ENCODE assay signal across 9 cellular contexts in the genomic region with DNA sequence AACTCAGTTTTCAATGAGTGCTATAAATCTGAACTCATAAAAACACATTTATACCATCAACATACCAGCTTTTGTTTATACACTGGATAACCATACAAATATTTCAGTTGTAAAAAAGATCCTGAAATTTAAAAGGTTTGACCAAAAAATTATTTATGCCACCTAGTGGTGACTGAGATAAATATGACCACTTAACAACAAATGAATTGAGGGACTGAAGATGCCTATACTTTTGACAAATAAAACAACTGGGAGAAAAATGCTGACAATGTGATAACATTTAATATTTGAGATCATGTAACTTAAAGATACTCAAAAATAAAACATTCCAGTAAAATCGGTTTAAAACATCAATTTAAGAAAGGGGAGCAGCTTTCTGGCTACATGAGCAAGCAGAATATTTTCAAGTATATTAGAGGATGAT. TPM values are rescaled to one million over a fixed set of nuclear protein-coding genes. Genes with fewer than 3 reads are reported as not detected.
DNase-seq lines count a peak whose midpoint lies in the region; ATAC-seq, FAIRE-seq and TF ChIP-seq lines count a peak whose summit lies in the region.
"Had no signal": no experiment of that assay in that cellular context is flagged by ENCODE, and none has a peak within 500 bp of the region (broad histone marks: within the 10 kb centered on the region; RNA-seq: fewer than 3 reads in every experiment).

No MANE protein-coding gene starts in this region.

- TF ChIP-seq POLR2A in spleen (IDR thresholded peaks at IDR 0.05) = no peak

- WGBS in spleen, 5 donors = 11 to 14% (median 12%) methylated on average over 1 of the region's 1 CpG

- TF ChIP-seq CTCF in AG10803 (conservative IDR thresholded peaks at IDR 0.05; ENCODE audit: low read length) = peak; percentile 62
- peak; percentile 18 for TF ChIP-seq CTCF in foreskin fibroblast (IDR thresholded peaks at IDR 0.05; ENCODE audit: low read depth, low read length)
- peak in 9 of 11 experiments; percentile 24 to 65 (median 55) for TF ChIP-seq CTCF in spleen (IDR thresholded peaks at IDR 0.05 in 8 of 11, conservative IDR thresholded peaks at IDR 0.05 in 3 of 11)

- intact Hi-C loops in spleen (cut with DNase I; ENCODE audit: low total_unique reads) = loop anchor here (10.0 kb wide), 1 partner anchor 237 kb away; a partner anchor contains a TSS
- intact Hi-C loops in posterior vena cava (cut with DNase I) = no loop called here

- peak; percentile 44 for DNase-seq in AG10803 (ENCODE audit: low read depth)
- no peak for DNase-seq in GM19239 (ENCODE audit: insufficient read length, low spot score)
- peak; percentile 23 to 59 for DNase-seq in foreskin fibroblast
- no peak for DNase-seq in spleen
- DNase-seq in posterior vena cava (ENCODE audit: low spot score) = no peak

- H3K36me3 ChIP-seq in spleen = peaks cover 0 to 93% (median 57%) of the 10 kb centered on the region in 6 donors

- H3K4me3 ChIP-seq in AG10803 (ENCODE audit: low read length) = no peak overlapping the region
- H3K4me3 ChIP-seq in foreskin fibroblast (ENCODE audit: low read depth in 1 of 2, low read length in 2 of 2) = no peak overlapping the region
- H3K4me3 ChIP-seq in spleen = no peak overlapping the region

- H3K27ac ChIP-seq in spleen = no peak overlapping the region
- H3K27ac ChIP-seq: epithelial cell of prostate had no signal

- no peaks in the 10 kb centered on the region for H3K27me3 ChIP-seq in spleen (replicated peaks in 1 of 7)

- ATAC-seq in SK-N-SH treated with all-trans-retinoic acid at 6 μM for 48 hours = peak; percentile 48; the same call in 2 of the 3 replicates
- ATAC-seq in HG02981 (IDR thresholded peaks at IDR 0.05; ENCODE audit: unreplicated experiment) = no peak
- ATAC-seq in HG03432 (IDR thresholded peaks at IDR 0.05; ENCODE audit: unreplicated experiment) = no peak

- peak; percentile 92 for FAIRE-seq in GM19239 (lab: Jason Lieb, UNC)

- no peaks in the 10 kb centered on the region for H3K9me3 ChIP-seq in spleen

- H3K4me1 ChIP-seq in spleen = peaks cover 0 to 11% (median 0%) of the 10 kb centered on the region in 6 donors

TF ChIP-seq in SK-N-SH treated with all-trans-retinoic acid at 6 μM for 48 hours, 23 proteins besides CTCF, POLR2A, EP300 and RAD21:
- no peak for TF ChIP-seq ARNTL (CRISPR knock-in tag; IDR thresholded peaks at IDR 0.05; ENCODE audit: borderline replicate concordance, low read depth)
- no peak for TF ChIP-seq GLIS3 (CRISPR knock-in tag; IDR thresholded peaks at IDR 0.05)
- TF ChIP-seq, protein P1, sequence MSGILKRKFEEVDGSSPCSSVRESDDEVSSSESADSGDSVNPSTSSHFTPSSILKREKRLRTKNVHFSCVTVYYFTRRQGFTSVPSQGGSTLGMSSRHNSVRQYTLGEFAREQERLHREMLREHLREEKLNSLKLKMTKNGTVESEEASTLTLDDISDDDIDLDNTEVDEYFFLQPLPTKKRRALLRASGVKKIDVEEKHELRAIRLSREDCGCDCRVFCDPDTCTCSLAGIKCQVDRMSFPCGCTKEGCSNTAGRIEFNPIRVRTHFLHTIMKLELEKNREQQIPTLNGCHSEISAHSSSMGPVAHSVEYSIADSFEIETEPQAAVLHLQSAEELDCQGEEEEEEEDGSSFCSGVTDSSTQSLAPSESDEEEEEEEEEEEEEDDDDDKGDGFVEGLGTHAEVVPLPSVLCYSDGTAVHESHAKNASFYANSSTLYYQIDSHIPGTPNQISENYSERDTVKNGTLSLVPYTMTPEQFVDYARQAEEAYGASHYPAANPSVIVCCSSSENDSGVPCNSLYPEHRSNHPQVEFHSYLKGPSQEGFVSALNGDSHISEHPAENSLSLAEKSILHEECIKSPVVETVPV (CRISPR knock-in tag; IDR thresholded peaks at IDR 0.05) = no peak
- TF ChIP-seq, protein P2, sequence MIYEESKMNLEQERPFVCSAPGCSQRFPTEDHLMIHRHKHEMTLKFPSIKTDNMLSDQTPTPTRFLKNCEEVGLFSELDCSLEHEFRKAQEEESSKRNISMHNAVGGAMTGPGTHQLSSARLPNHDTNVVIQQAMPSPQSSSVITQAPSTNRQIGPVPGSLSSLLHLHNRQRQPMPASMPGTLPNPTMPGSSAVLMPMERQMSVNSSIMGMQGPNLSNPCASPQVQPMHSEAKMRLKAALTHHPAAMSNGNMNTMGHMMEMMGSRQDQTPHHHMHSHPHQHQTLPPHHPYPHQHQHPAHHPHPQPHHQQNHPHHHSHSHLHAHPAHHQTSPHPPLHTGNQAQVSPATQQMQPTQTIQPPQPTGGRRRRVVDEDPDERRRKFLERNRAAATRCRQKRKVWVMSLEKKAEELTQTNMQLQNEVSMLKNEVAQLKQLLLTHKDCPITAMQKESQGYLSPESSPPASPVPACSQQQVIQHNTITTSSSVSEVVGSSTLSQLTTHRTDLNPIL (CRISPR knock-in tag; IDR thresholded peaks at IDR 0.05; ENCODE audit: low read depth) = no peak
- no peak for TF ChIP-seq RARB (CRISPR knock-in tag; IDR thresholded peaks at IDR 0.05)
- TF ChIP-seq ZNF565 (CRISPR knock-in tag; conservative IDR thresholded peaks at IDR 0.05; ENCODE audit: low read depth) = no peak
- TF ChIP-seq, protein P3, sequence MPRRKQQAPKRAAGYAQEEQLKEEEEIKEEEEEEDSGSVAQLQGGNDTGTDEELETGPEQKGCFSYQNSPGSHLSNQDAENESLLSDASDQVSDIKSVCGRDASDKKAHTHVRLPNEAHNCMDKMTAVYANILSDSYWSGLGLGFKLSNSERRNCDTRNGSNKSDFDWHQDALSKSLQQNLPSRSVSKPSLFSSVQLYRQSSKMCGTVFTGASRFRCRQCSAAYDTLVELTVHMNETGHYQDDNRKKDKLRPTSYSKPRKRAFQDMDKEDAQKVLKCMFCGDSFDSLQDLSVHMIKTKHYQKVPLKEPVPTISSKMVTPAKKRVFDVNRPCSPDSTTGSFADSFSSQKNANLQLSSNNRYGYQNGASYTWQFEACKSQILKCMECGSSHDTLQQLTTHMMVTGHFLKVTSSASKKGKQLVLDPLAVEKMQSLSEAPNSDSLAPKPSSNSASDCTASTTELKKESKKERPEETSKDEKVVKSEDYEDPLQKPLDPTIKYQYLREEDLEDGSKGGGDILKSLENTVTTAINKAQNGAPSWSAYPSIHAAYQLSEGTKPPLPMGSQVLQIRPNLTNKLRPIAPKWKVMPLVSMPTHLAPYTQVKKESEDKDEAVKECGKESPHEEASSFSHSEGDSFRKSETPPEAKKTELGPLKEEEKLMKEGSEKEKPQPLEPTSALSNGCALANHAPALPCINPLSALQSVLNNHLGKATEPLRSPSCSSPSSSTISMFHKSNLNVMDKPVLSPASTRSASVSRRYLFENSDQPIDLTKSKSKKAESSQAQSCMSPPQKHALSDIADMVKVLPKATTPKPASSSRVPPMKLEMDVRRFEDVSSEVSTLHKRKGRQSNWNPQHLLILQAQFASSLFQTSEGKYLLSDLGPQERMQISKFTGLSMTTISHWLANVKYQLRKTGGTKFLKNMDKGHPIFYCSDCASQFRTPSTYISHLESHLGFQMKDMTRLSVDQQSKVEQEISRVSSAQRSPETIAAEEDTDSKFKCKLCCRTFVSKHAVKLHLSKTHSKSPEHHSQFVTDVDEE (CRISPR knock-in tag; IDR thresholded peaks at IDR 0.05) = no peak
- TF ChIP-seq ZNF70 (CRISPR knock-in tag; IDR thresholded peaks at IDR 0.05) = no peak
- TF ChIP-seq, protein P4, sequence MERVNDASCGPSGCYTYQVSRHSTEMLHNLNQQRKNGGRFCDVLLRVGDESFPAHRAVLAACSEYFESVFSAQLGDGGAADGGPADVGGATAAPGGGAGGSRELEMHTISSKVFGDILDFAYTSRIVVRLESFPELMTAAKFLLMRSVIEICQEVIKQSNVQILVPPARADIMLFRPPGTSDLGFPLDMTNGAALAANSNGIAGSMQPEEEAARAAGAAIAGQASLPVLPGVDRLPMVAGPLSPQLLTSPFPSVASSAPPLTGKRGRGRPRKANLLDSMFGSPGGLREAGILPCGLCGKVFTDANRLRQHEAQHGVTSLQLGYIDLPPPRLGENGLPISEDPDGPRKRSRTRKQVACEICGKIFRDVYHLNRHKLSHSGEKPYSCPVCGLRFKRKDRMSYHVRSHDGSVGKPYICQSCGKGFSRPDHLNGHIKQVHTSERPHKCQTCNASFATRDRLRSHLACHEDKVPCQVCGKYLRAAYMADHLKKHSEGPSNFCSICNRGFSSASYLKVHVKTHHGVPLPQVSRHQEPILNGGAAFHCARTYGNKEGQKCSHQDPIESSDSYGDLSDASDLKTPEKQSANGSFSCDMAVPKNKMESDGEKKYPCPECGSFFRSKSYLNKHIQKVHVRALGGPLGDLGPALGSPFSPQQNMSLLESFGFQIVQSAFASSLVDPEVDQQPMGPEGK (CRISPR knock-in tag; IDR thresholded peaks at IDR 0.05; ENCODE audit: borderline replicate concordance) = no peak
- TF ChIP-seq ISL1 (CRISPR knock-in tag; IDR thresholded peaks at IDR 0.05) = no peak
- TF ChIP-seq, protein P5, sequence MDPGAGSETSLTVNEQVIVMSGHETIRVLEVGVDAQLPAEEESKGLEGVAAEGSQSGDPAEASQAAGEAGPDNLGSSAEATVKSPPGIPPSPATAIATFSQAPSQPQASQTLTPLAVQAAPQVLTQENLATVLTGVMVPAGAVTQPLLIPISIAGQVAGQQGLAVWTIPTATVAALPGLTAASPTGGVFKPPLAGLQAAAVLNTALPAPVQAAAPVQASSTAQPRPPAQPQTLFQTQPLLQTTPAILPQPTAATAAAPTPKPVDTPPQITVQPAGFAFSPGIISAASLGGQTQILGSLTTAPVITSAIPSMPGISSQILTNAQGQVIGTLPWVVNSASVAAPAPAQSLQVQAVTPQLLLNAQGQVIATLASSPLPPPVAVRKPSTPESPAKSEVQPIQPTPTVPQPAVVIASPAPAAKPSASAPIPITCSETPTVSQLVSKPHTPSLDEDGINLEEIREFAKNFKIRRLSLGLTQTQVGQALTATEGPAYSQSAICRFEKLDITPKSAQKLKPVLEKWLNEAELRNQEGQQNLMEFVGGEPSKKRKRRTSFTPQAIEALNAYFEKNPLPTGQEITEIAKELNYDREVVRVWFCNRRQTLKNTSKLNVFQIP (CRISPR knock-in tag; IDR thresholded peaks at IDR 0.05; ENCODE audit: borderline replicate concordance, low read depth) = no peak
- no peak for TF ChIP-seq TOX (CRISPR knock-in tag; IDR thresholded peaks at IDR 0.05; ENCODE audit: borderline replicate concordance)
- no peak for TF ChIP-seq CSDC2 (CRISPR knock-in tag; IDR thresholded peaks at IDR 0.05)
- no peak for TF ChIP-seq OSR1 (CRISPR knock-in tag; IDR thresholded peaks at IDR 0.05)
- no peak for TF ChIP-seq TCF4 (CRISPR knock-in tag; IDR thresholded peaks at IDR 0.05; ENCODE audit: borderline replicate concordance)
- TF ChIP-seq BACH2 (CRISPR knock-in tag; IDR thresholded peaks at IDR 0.05; ENCODE audit: borderline replicate concordance) = no peak
- TF ChIP-seq ESRRG (CRISPR knock-in tag; IDR thresholded peaks at IDR 0.05) = no peak

RNA-seq across cellular contexts. Expression of a gene that starts 30.4 kb away (rescaled TPM):
- total RNA-seq in spleen = 10 to 100 TPM; 70.9 to 98.1 (median 81.5) TPM
- polyA plus RNA-seq in spleen = 10 to 100 TPM; 35.8 to 58.6 (median 44.4) TPM
- 10 to 100 TPM; 49.1 to 54.3 TPM for total RNA-seq in posterior vena cava

RNA-seq across cellular contexts. Expression of a gene that starts 30.5 kb away (rescaled TPM):
- 10 to 100 TPM; 31.1 to 48.0 (median 38.0) TPM for total RNA-seq in spleen
- 10 to 100 TPM in 2 of 3 donors, 1 to 10 TPM in 1; 8.2 to 11.5 (median 11.5) TPM for polyA plus RNA-seq in spleen
- total RNA-seq in posterior vena cava = 10 to 100 TPM; 28.3 to 32.0 TPM

RNA-seq across cellular contexts. Expression of a gene that starts 32.1 kb away (rescaled TPM):
- total RNA-seq in spleen = 10 to 100 TPM; 18.0 to 46.0 (median 27.1) TPM
- 10 to 100 TPM; 12.8 to 30.0 (median 20.7) TPM for polyA plus RNA-seq in spleen
- total RNA-seq in posterior vena cava = under 1 TPM; 0.14 to 0.38 TPM

Comparison
In these comparisons a context has a peak if more than half of its experiments do, and no peak if none do; other contexts are left out.
1. DNase-seq: peak in AG10803 (single experiment) and foreskin fibroblast (2 of 2); none in GM19239 (single experiment), spleen (single experiment) and posterior vena cava (single experiment).
2. RNA of a gene that starts 32.1 kb away (total RNA-seq): 18.0 to 46.0 TPM in spleen; 0.14 to 0.38 TPM in posterior vena cava; every median in the first group is over 10 times any median in the second.
3. Peak in every context shown above with its lines, with median percentiles within 50 percentile points of each other: CTCF ChIP-seq.